In genomic region chr6:94446120-94446519, GRCh38 we compare ENCODE assay signal across 9 cellular contexts.
"Had no signal": no experiment of that assay in that cellular context is flagged by ENCODE, and none has a peak within 500 bp of the region (broad histone marks: within the 10 kb centered on the region; RNA-seq: fewer than 3 reads in every experiment).

No MANE protein-coding gene starts in this region.

- H3K4me3 Mint-ChIP-seq: HFFc6 had no signal

- H3K27ac Mint-ChIP-seq: HFFc6 had no signal

- H3K36me3 ChIP-seq: HAP-1 had no signal

- ATAC-seq: HCT116, K562 had no signal

- H3K4me3 ChIP-seq: HAP-1, K562 had no signal

- H3K9me3 ChIP-seq: HAP-1 had no signal

- DNase-seq: GOT3, HFFc6, IMR-90, KG1 had no signal

- H3K4me1 ChIP-seq: HAP-1 had no signal

- FAIRE-seq: H54, HTR-8/SVneo, K562 had no signal
